In the genomic region with DNA sequence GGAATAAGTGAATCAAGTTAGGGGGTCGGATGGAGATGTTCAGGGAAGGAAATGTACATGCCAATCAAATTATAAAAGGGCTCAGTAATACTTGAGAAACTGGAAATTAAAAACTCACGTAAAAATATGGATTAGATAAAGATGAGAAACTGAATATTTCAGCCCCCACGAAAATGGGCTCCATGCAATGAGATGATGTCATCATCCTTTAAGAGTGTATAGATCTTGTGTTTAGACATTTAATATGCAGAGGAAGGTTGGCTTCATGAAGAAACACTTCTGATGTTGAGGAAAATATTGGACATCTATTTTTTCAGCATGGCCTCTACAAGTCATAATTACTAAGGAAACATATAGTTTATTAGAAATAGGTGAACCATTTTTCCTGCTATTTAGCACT, we compare ENCODE assay signal across 21 cellular contexts. TPM values are rescaled to one million over a fixed set of nuclear protein-coding genes. Genes with fewer than 3 reads are reported as not detected.
A peak's percentile ranks its signal among the peaks of the same experiment; 100 is the strongest.
DNase-seq lines count a peak whose midpoint lies in the region; ATAC-seq, FAIRE-seq and TF ChIP-seq lines count a peak whose summit lies in the region.
"Had no signal": no experiment of that assay in that cellular context is flagged by ENCODE, and none has a peak within 500 bp of the region (broad histone marks: within the 10 kb centered on the region; RNA-seq: fewer than 3 reads in every experiment).

No MANE protein-coding gene starts in this region.

- H3K4me1 ChIP-seq in HepG2 (ENCODE audit: insufficient read depth, low read length) = no peaks in the 10 kb centered on the region
- H3K4me1 ChIP-seq in right lobe of liver = no peaks in the 10 kb centered on the region
- no peaks in the 10 kb centered on the region for H3K4me1 ChIP-seq in HEK293 (ENCODE audit: control insufficient read depth, insufficient read depth, low read length)
- no peaks in the 10 kb centered on the region; the same call in 1 of the 2 replicates for H3K4me1 ChIP-seq in GM12878 (ENCODE audit: control insufficient read depth, insufficient read depth, low read length)
- H3K4me1 ChIP-seq in suprapubic skin = no peaks in the 10 kb centered on the region
- H3K4me1 ChIP-seq: BE2C, BLaER1 had no signal

- RAD21 ChIA-PET in GM12878 (lab: Charles Lee; ENCODE audit: unreplicated experiment) = interaction anchor here (1.4 kb wide), 1 partner anchor 29 kb away, joined by 3 read pairs; no protein-coding TSS in a partner anchor

- H3K27ac ChIP-seq in HepG2 (ENCODE audit: extremely low read length, insufficient read depth, low read length) (no peak overlapping the region), right lobe of liver (no peak overlapping the region), HEK293 (ENCODE audit: extremely low read depth, low read depth, low read length) (no peak overlapping the region), GM12878 (ENCODE audit: control insufficient read depth, insufficient read depth) (no peak overlapping the region), suprapubic skin (no peak overlapping the region)
- H3K27ac ChIP-seq: 22Rv1, BLaER1 had no signal

- TF ChIP-seq EP300 in HepG2 (IDR thresholded peaks at IDR 0.05; ENCODE audit: low read depth in 2 of 2, low read length in 2 of 2) (no peak), HepG2 (CRISPR knock-in tag; IDR thresholded peaks at IDR 0.05; ENCODE audit: borderline replicate concordance) (no peak), GM12878 (IDR thresholded peaks at IDR 0.05; ENCODE audit: borderline replicate concordance in 1 of 2, control insufficient read depth in 1 of 2, low read depth in 2 of 2, low read length in 2 of 2) (no peak), suprapubic skin (IDR thresholded peaks at IDR 0.05) (no peak)

- ATAC-seq in HepG2 (no peak), right lobe of liver (no peak), GM12878 (no peak)

- FAIRE-seq in HepG2 (lab: Jason Lieb, UNC) (no peak), GM12878 (lab: Jason Lieb, UNC) (no peak)
- FAIRE-seq: D721Med, G401.6, GM18507 had no signal

- CTCF ChIA-PET in HepG2 (lab: Yijun Ruan, JAX; ENCODE audit: low intra/inter-chr PET ratio, low total read pairs) (no interaction called here), HEK293 (lab: Yijun Ruan, JAX) (interaction anchor here (0.7 to 1.3 kb wide), 4 partner anchors 28 to 106 kb away, joined by 3 to 4 read pairs (median 4); no protein-coding TSS in a partner anchor), GM12878 (lab: Yijun Ruan, JAX) (no interaction called here)

- BruUV-seq in HepG2 (replicated peaks; lab: Mats Ljungman, UMichigan) (no TSS peak), GM12878 (replicated peaks; lab: Mats Ljungman, UMichigan) (no TSS peak)

- POLR2A ChIA-PET in HepG2 (lab: Yijun Ruan, JAX) = no interaction called here
- POLR2A ChIA-PET in HEK293 (lab: Yijun Ruan, JAX) = no interaction called here
- POLR2A ChIA-PET in GM12878 (lab: Charles Lee) = interaction anchor here (0.6 kb wide), 1 partner anchor 53 kb away, joined by 4 read pairs; no protein-coding TSS in a partner anchor

- H3K27me3 ChIP-seq in HepG2 (ENCODE audit: control insufficient read depth in 1 of 2, insufficient read depth in 2 of 2, low read length in 2 of 2) (no peaks in the 10 kb centered on the region), right lobe of liver (no peaks in the 10 kb centered on the region), GM12878 (replicated peaks in 1 of 2; ENCODE audit: control insufficient read depth in 2 of 2, insufficient read depth in 2 of 2, low read length in 1 of 2) (no peaks in the 10 kb centered on the region), suprapubic skin (peaks cover 2% of the 10 kb centered on the region)
- H3K27me3 ChIP-seq: BLaER1 had no signal

- H3K4me2 ChIP-seq in HepG2 (ENCODE audit: low read depth, low read length) (no peak overlapping the region), GM12878 (ENCODE audit: control insufficient read depth, insufficient read depth) (peak overlapping the region; percentile 14; the same call in 1 of the 2 replicates)
- H3K4me2 ChIP-seq: BLaER1 had no signal

- SMC1A ChIA-PET in GM12878 (lab: Charles Lee; ENCODE audit: uncharacterized antibody, unreplicated experiment) = interaction anchor here (0.8 to 3.0 kb wide), 2 partner anchors 11 to 32 kb away, joined by 3 to 9 read pairs; no protein-coding TSS in a partner anchor

- in situ Hi-C loops in HepG2 (cut with HindIII; ENCODE audit: extremely low pct_ligation_motif_present, low pct_unique_long_range_greater_than_20kb) (no loop called here), GM12878 (cut with MboI) (no loop called here)

- no peak overlapping the region for H3K9ac ChIP-seq in HepG2 (ENCODE audit: insufficient read depth, low read depth, low read length)
- H3K9ac ChIP-seq in GM12878 (ENCODE audit: control insufficient read depth, insufficient read depth, low read length) = no peak overlapping the region
- H3K9ac ChIP-seq: BLaER1 had no signal

- H3K36me3 ChIP-seq in HepG2 (replicated peaks in 1 of 2; ENCODE audit: control insufficient read depth in 1 of 2, insufficient read depth in 2 of 2, low read length in 2 of 2) (no peaks in the 10 kb centered on the region), right lobe of liver (no peaks in the 10 kb centered on the region), HEK293 (ENCODE audit: control insufficient read depth in 2 of 2, insufficient read depth in 1 of 2, low read length in 2 of 2) (peaks cover 0 to 3% of the 10 kb centered on the region in 2 experiments; a peak in 1 of 3 replicates), GM12878 (ENCODE audit: control insufficient read depth in 2 of 2, insufficient read depth in 2 of 2, low read length in 1 of 2) (peaks cover 0 to 23% of the 10 kb centered on the region in 2 experiments; a peak in 2 of 4 replicates), suprapubic skin (no peaks in the 10 kb centered on the region)
- H3K36me3 ChIP-seq: BE2C, BLaER1 had no signal

- H2AFZ ChIP-seq in HepG2 (ENCODE audit: low read length) = no peak overlapping the region
- no peak overlapping the region for H2AFZ ChIP-seq in GM12878 (ENCODE audit: control insufficient read depth, low read depth, low read length)

- no peak for TF ChIP-seq POLR2A in HepG2 (IDR thresholded peaks at IDR 0.05; ENCODE audit: insufficient read depth in 1 of 2, low read depth in 2 of 2, low read length in 2 of 2)
- TF ChIP-seq POLR2A in right lobe of liver (IDR thresholded peaks at IDR 0.05) = no peak
- no peak for TF ChIP-seq POLR2A in GM12878 (IDR thresholded peaks at IDR 0.05; ENCODE audit: low read depth, low read length)
- TF ChIP-seq POLR2A in suprapubic skin (IDR thresholded peaks at IDR 0.05) = no peak

- H3K9me3 ChIP-seq in HepG2 (ENCODE audit: low read length) (no peaks in the 10 kb centered on the region), right lobe of liver (no peaks in the 10 kb centered on the region), HEK293 (ENCODE audit: control insufficient read depth, insufficient read depth, low read depth, low read length) (no peaks in the 10 kb centered on the region), GM12878 (replicated peaks; ENCODE audit: control insufficient read depth, insufficient read depth, low read length) (peaks cover 5% of the 10 kb centered on the region), suprapubic skin (no peaks in the 10 kb centered on the region)
- H3K9me3 ChIP-seq: BE2C had no signal

- intact Hi-C loops in HepG2 (cut with micrococcal nuclease; ENCODE audit: unreplicated experiment) = no loop called here
- intact Hi-C loops in right lobe of liver (cut with DNase I) = no loop called here
- intact Hi-C loops in GM12878 (cut with micrococcal nuclease; ENCODE audit: unreplicated experiment) = no loop called here

- WGBS in HepG2 (ENCODE audit: low lambda C conversion rate) = 10% methylated on average over 3 of the region's 3 CpGs
- 25% methylated on average over 3 of the region's 3 CpGs for WGBS in right lobe of liver (ENCODE audit: insufficient coverage, low coverage, low lambda C conversion rate, missing lambda C conversion rate)
- WGBS in GM12878 (ENCODE audit: insufficient coverage, insufficient replicate concordance, low lambda C conversion rate, missing lambda C conversion rate) = 2% methylated on average over 3 of the region's 3 CpGs
- 76% methylated on average over 3 of the region's 3 CpGs for WGBS in suprapubic skin

- H3K4me3 ChIP-seq in HepG2 (replicated peaks in 1 of 3; ENCODE audit: insufficient read depth in 1 of 3, low read depth in 2 of 3, low read length in 3 of 3) (no peak overlapping the region), right lobe of liver (no peak overlapping the region), HEK293 (ENCODE audit: low read depth, low read length) (no peak overlapping the region), GM12878 (0 out of 2 replicates have a peak overlapping the region, but pooled peaks have one; percentile 31), suprapubic skin (no peak overlapping the region)
- H3K4me3 ChIP-seq: BLaER1 had no signal

- no peak for TF ChIP-seq CTCF in HepG2 (CRISPR knock-in tag; IDR thresholded peaks at IDR 0.05)
- TF ChIP-seq CTCF in right lobe of liver (IDR thresholded peaks at IDR 0.05) = no peak
- TF ChIP-seq CTCF in HEK293 (tag by site-specific recombination; IDR thresholded peaks at IDR 0.05) = no peak
- TF ChIP-seq CTCF in GM12878 (IDR thresholded peaks at IDR 0.05 in 2 of 3, conservative IDR thresholded peaks at IDR 0.05 in 1 of 3; ENCODE audit: control insufficient read depth in 2 of 3, extremely low read depth in 1 of 3, insufficient read depth in 1 of 3, low read depth in 3 of 3, low read length in 3 of 3) = no peak
- TF ChIP-seq CTCF in suprapubic skin (IDR thresholded peaks at IDR 0.05) = no peak

- DNase-seq in HepG2 (ENCODE audit: low spot score) (no peak), right lobe of liver (no peak), GM12878 (ENCODE audit: low read depth, low spot score) (no peak), suprapubic skin (ENCODE audit: low spot score in 2 of 2) (no peak), D341Med (ENCODE audit: low spot score) (no peak)
- DNase-seq in activated T-cell treated with anti-CD3 and anti-CD28 coated beads, Interleukin-2, amount 50 U/mL, for 48 hours = no peak
- DNase-seq: ACHN; BE2C; C1 segment of cervical spinal cord; CD4-positive, alpha-beta memory T cell; CD4-positive, CD25-positive, alpha-beta regulatory T cell; CD8-positive, alpha-beta memory T cell; COR-L47; DMS79 treated with DMSO at 0.1 percent for 48 hours; GF-D8 had no signal

- H4K20me1 ChIP-seq in HepG2 (ENCODE audit: insufficient read depth, low read length) = no peaks in the 10 kb centered on the region
- no peaks in the 10 kb centered on the region for H4K20me1 ChIP-seq in GM12878 (ENCODE audit: control insufficient read depth, insufficient read depth)
- H4K20me1 ChIP-seq: BLaER1 had no signal

- H3K79me2 ChIP-seq in HepG2 (ENCODE audit: insufficient read depth, low read length) (no peaks in the 10 kb centered on the region), GM12878 (ENCODE audit: control insufficient read depth, insufficient read depth, low read length) (peaks cover 8% of the 10 kb centered on the region)

- TF ChIP-seq RAD21 in HepG2 (CRISPR knock-in tag; IDR thresholded peaks at IDR 0.05) = no peak
- TF ChIP-seq RAD21 in GM12878 (IDR thresholded peaks at IDR 0.05; ENCODE audit: insufficient read depth, low read depth, low read length) = no peak

RNA-seq across cellular contexts. Expression of a gene that starts 9.5 kb away (rescaled TPM):
- total RNA-seq in HepG2 (2016; rRNA removed; fragmentation: Illumina TruSeq; extraction: Trizol) (0.21 and 0.42 TPM in 2 replicates), right lobe of liver (1 to 10 TPM; 1.1 to 2.7 (median 1.3) TPM), GM12878 (2014; rRNA removed) (15.9 and 17.1 TPM in 2 replicates), GM12878 (2014; rRNA removed; fragmentation: Illumina TruSeq; extraction: Trizol) (9.1 and 10.2 TPM in 2 replicates), GM12878 (2021) (15.8 and 16.1 TPM in 2 replicates), suprapubic skin (1 to 10 TPM in 3 of 4 donors, under 1 TPM in 1; 0.49 to 3.9 (median 3.1) TPM)
- not detected in 2 replicates for total RNA-seq in HepG2 (2016; cell fraction: cytosol; rRNA removed; fragmentation: Illumina TruSeq; extraction: Trizol; ENCODE audit: low read depth)
- 0.30 and 0.33 TPM in 2 replicates for total RNA-seq in HepG2 (2016; cell fraction: insoluble cytoplasmic fraction; rRNA removed; fragmentation: Illumina TruSeq; extraction: Trizol)
- total RNA-seq in HepG2 (2016; cell fraction: membrane; rRNA removed; fragmentation: Illumina TruSeq; extraction: Trizol) = 0.25 and 0.28 TPM in 2 replicates
- 0.31 TPM in 1 of 2 replicates, not detected in the other for total RNA-seq in HepG2 (2016; cell fraction: nucleus; rRNA removed; fragmentation: Illumina TruSeq; extraction: Trizol)
- polyA plus RNA-seq in HepG2 (2011; rRNA removed) (0.35 and 0.67 TPM in 2 replicates), GM12878 (2011; rRNA removed) (3.3 and 3.9 TPM in 2 replicates), GM12878 (2014; fragmentation: Illumina TruSeq; extraction: Trizol) (11.9 and 13.0 TPM in 2 replicates), GM12878 (2014; fragmentation: Nextera tagmentation; extraction: Ambion mirVana) (1 to 10 TPM; 1.2 to 1.6 TPM), GM12878 (2014; rRNA removed) (10.2 and 12.3 TPM in 2 replicates), GM12878 (2016; fragmentation: Nextera tagmentation; extraction: Ambion mirVana) (10 to 100 TPM; 21.0 to 23.3 TPM)
- 0.63 and 0.83 TPM in 2 replicates for polyA plus RNA-seq in HepG2 (2011; cell fraction: cytosol; rRNA removed)
- 0.36 and 0.56 TPM in 2 replicates for polyA plus RNA-seq in HepG2 (2011; cell fraction: nucleus; rRNA removed)
- polyA plus RNA-seq in HepG2 (2012) = 0.13 and 0.19 TPM in 2 replicates
- polyA plus RNA-seq in HepG2 (2016; cell fraction: cytosol; fragmentation: Illumina TruSeq; extraction: Trizol; ENCODE audit: low read depth) = 0.07 TPM in 1 of 2 replicates, not detected in the other
- polyA plus RNA-seq in HepG2 (2016; cell fraction: insoluble cytoplasmic fraction; fragmentation: Illumina TruSeq; extraction: Trizol; ENCODE audit: low read depth) = 0.44 and 0.53 TPM in 2 replicates
- polyA plus RNA-seq in HepG2 (2016; cell fraction: membrane; fragmentation: Illumina TruSeq; extraction: Trizol; ENCODE audit: low read depth) = 0.19 TPM in 1 of 2 replicates, not detected in the other
- polyA plus RNA-seq in HepG2 (2016; cell fraction: nucleus; fragmentation: Illumina TruSeq; extraction: Trizol; ENCODE audit: insufficient read depth, low read depth) = 0.15 TPM in 1 of 2 replicates, not detected in the other
- polyA minus RNA-seq in HepG2 (2011; rRNA and poly(A)+ RNA removed; ENCODE audit: low replicate concordance) = 0.02 and 10.0 TPM in 2 replicates
- polyA minus RNA-seq in HepG2 (2011; cell fraction: cytosol; rRNA and poly(A)+ RNA removed) = not detected in 2 replicates
- polyA minus RNA-seq in HepG2 (2011; cell fraction: nucleus; rRNA and poly(A)+ RNA removed) = 0.25 and 0.77 TPM in 2 replicates
- 78.4 and 88.8 TPM in 2 replicates for total RNA-seq in GM12878 (2013; cell fraction: nucleolus; rRNA removed)
- polyA plus RNA-seq in GM12878 (2011; ENCODE audit: low read depth) = 5.5 TPM
- polyA plus RNA-seq in GM12878 (2011; cell fraction: cytosol; rRNA removed) = 2.1 TPM in 2 replicates
- polyA plus RNA-seq in GM12878 (2011; cell fraction: nucleus; rRNA removed) = 3.2 and 3.7 TPM in 2 replicates
- 9.5 and 16.9 TPM in 2 replicates for polyA plus RNA-seq in GM12878 (2012)
- 3.6 and 4.9 TPM in 2 replicates for polyA minus RNA-seq in GM12878 (2011; rRNA and poly(A)+ RNA removed)
- 1.1 and 2.4 TPM in 2 replicates for polyA minus RNA-seq in GM12878 (2011; cell fraction: cytosol; rRNA and poly(A)+ RNA removed)
- 2.4 and 6.5 TPM in 2 replicates for polyA minus RNA-seq in GM12878 (2011; cell fraction: nucleus; rRNA and poly(A)+ RNA removed)
- polyA plus RNA-seq: CD4-positive, alpha-beta memory T cell; CD8-positive, alpha-beta memory T cell had no signal
